11 cellular contexts compared by ENCODE assay signal in genomic region chr11:88307749-88308425, GRCh38. TPM values are rescaled to one million over a fixed set of nuclear protein-coding genes. Genes with fewer than 3 reads are reported as not detected.
DNase-seq lines count a peak whose midpoint lies in the region; ATAC-seq and TF ChIP-seq lines count a peak whose summit lies in the region.
"Had no signal": no experiment of that assay in that cellular context is flagged by ENCODE, and none has a peak within 500 bp of the region (broad histone marks: within the 10 kb centered on the region; RNA-seq: fewer than 3 reads in every experiment).

No MANE protein-coding gene starts in this region.

- ATAC-seq in GM18858 (IDR thresholded peaks at IDR 0.05; ENCODE audit: unreplicated experiment) (peak; percentile 71), GM21619 (IDR thresholded peaks at IDR 0.05; ENCODE audit: unreplicated experiment) (peak; percentile 68), HG03108 (IDR thresholded peaks at IDR 0.05; ENCODE audit: unreplicated experiment) (peak; percentile 43), foreskin keratinocyte (no peak)

- no peaks in the 10 kb centered on the region for H3K9me3 ChIP-seq in iPS-18a (ENCODE audit: control insufficient read depth, low read depth, low read length)

- H3K4me3 ChIP-seq in iPS-18a (ENCODE audit: low read length), result peak overlapping the region; percentile 64
- H3K4me3 ChIP-seq: BLaER1 treated with 17β-estradiol and CSF1 and Interleukin-3, amounts not matched to agents 10 nM and 100 nM had no signal

- H3K27ac ChIP-seq in iPS-18a (ENCODE audit: low read length), result peak overlapping the region; percentile 98
- no peak overlapping the region for H3K27ac ChIP-seq in foreskin keratinocyte
- H3K27ac ChIP-seq: BLaER1 treated with 17β-estradiol and CSF1 and Interleukin-3, amounts not matched to agents 10 nM and 100 nM had no signal

- H3K4me1 ChIP-seq in iPS-18a (ENCODE audit: control insufficient read depth, low read depth, low read length) (peaks cover 50% of the 10 kb centered on the region), foreskin keratinocyte (peaks cover 18% of the 10 kb centered on the region)

- DNase-seq in foreskin keratinocyte, result no peak
- no peak for DNase-seq in GF-D8 (lab: John Stamatoyannopoulos, UW)
- DNase-seq in C1 segment of cervical spinal cord (lab: John Stamatoyannopoulos, UW), result no peak
- DNase-seq in ureter (ENCODE audit: low spot score), result no peak
- DNase-seq: effector CD8-positive, alpha-beta T cell; T-helper 2 cell had no signal

- no peak for TF ChIP-seq CTCF in foreskin keratinocyte (conservative IDR thresholded peaks at IDR 0.05)

- peaks cover 71% of the 10 kb centered on the region for H3K36me3 ChIP-seq in iPS-18a (ENCODE audit: control insufficient read depth, low read depth, low read length)

- peak overlapping the region; percentile 85 for H3K9ac ChIP-seq in iPS-18a (ENCODE audit: low read length)
- H3K9ac ChIP-seq: BLaER1 treated with 17β-estradiol and CSF1 and Interleukin-3, amounts not matched to agents 10 nM and 100 nM had no signal

- no peaks in the 10 kb centered on the region for H3K27me3 ChIP-seq in iPS-18a (ENCODE audit: control insufficient read depth, insufficient read depth, low read length)
- H3K27me3 ChIP-seq in foreskin keratinocyte, result no peaks in the 10 kb centered on the region
- H3K27me3 ChIP-seq: BLaER1 treated with 17β-estradiol and CSF1 and Interleukin-3, amounts not matched to agents 10 nM and 100 nM had no signal

RNA-seq across cellular contexts. Expression of gene CTSC, which starts 29.6 kb away (rescaled TPM):
- 372 and 455 TPM in 2 replicates for total RNA-seq in foreskin keratinocyte
- 355 and 470 TPM in 2 replicates for polyA plus RNA-seq in foreskin keratinocyte
- total RNA-seq in ureter, result 122 TPM
